ENCODE assay signal across 1 cellular context in the genomic region with DNA sequence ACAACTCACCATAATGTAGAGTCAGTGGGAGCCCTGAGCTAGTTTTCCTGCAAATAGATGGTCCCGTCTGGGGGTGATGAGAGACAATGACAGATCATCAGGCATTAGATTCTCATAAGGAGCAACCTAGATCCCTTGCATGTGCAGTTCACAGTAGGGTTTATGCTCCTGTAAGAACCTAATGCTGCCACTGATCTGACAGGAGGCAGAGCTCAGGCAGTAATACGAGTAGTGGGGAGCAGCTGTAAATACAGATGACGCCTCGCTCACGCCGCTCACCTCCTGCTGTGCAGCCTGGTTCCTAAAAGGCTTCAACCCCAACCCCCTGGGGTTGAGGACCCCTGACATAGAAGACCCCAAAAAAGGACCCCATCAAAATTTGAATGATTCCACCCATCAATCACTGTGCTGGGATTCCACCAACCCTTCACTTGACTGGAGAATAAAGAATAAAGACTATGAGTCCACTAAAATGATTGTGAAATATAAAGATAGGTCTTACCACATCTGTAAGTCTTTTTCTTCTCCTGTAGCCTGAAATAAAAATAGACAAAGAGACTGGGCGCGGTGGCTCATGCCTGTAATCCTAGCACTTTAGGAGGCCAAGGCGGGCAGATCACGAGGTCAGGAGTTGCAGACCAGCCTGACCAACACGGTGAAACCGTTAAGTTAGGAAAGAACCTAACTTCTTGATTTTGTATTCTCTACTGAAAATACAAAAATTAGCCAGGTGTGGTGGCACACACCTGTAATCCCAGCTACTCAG.
TF ChIP-seq lines count a peak whose summit lies in the region.

No MANE protein-coding gene starts in this region.

TF ChIP-seq in WTC11, 78 proteins besides CTCF, POLR2A, EP300 and RAD21 (continued from another document):
- TF ChIP-seq, protein P1, sequence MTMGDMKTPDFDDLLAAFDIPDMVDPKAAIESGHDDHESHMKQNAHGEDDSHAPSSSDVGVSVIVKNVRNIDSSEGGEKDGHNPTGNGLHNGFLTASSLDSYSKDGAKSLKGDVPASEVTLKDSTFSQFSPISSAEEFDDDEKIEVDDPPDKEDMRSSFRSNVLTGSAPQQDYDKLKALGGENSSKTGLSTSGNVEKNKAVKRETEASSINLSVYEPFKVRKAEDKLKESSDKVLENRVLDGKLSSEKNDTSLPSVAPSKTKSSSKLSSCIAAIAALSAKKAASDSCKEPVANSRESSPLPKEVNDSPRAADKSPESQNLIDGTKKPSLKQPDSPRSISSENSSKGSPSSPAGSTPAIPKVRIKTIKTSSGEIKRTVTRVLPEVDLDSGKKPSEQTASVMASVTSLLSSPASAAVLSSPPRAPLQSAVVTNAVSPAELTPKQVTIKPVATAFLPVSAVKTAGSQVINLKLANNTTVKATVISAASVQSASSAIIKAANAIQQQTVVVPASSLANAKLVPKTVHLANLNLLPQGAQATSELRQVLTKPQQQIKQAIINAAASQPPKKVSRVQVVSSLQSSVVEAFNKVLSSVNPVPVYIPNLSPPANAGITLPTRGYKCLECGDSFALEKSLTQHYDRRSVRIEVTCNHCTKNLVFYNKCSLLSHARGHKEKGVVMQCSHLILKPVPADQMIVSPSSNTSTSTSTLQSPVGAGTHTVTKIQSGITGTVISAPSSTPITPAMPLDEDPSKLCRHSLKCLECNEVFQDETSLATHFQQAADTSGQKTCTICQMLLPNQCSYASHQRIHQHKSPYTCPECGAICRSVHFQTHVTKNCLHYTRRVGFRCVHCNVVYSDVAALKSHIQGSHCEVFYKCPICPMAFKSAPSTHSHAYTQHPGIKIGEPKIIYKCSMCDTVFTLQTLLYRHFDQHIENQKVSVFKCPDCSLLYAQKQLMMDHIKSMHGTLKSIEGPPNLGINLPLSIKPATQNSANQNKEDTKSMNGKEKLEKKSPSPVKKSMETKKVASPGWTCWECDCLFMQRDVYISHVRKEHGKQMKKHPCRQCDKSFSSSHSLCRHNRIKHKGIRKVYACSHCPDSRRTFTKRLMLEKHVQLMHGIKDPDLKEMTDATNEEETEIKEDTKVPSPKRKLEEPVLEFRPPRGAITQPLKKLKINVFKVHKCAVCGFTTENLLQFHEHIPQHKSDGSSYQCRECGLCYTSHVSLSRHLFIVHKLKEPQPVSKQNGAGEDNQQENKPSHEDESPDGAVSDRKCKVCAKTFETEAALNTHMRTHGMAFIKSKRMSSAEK (CRISPR knock-in tag; IDR thresholded peaks at IDR 0.05; ENCODE audit: borderline replicate concordance): no peak
- no peak for TF ChIP-seq PRRX2 (CRISPR knock-in tag; IDR thresholded peaks at IDR 0.05)
- no peak for TF ChIP-seq ZNF671 (CRISPR knock-in tag; IDR thresholded peaks at IDR 0.05)
- no peak for TF ChIP-seq TEAD1 (CRISPR knock-in tag; IDR thresholded peaks at IDR 0.05)
- TF ChIP-seq FOXP1 (CRISPR knock-in tag; IDR thresholded peaks at IDR 0.05; ENCODE audit: borderline replicate concordance): no peak
- TF ChIP-seq KAT7 (CRISPR knock-in tag; IDR thresholded peaks at IDR 0.05; ENCODE audit: borderline replicate concordance): no peak
- no peak for TF ChIP-seq CREB1 (CRISPR knock-in tag; IDR thresholded peaks at IDR 0.05)
- TF ChIP-seq TEAD4 (CRISPR knock-in tag; IDR thresholded peaks at IDR 0.05): no peak
- TF ChIP-seq, protein P2, sequence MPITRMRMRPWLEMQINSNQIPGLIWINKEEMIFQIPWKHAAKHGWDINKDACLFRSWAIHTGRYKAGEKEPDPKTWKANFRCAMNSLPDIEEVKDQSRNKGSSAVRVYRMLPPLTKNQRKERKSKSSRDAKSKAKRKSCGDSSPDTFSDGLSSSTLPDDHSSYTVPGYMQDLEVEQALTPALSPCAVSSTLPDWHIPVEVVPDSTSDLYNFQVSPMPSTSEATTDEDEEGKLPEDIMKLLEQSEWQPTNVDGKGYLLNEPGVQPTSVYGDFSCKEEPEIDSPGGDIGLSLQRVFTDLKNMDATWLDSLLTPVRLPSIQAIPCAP (CRISPR knock-in tag; IDR thresholded peaks at IDR 0.05): no peak
TF ChIP-seq in WTC11: peak in this region for 0.
